13 cellular contexts compared by ENCODE assay signal in the genomic region with DNA sequence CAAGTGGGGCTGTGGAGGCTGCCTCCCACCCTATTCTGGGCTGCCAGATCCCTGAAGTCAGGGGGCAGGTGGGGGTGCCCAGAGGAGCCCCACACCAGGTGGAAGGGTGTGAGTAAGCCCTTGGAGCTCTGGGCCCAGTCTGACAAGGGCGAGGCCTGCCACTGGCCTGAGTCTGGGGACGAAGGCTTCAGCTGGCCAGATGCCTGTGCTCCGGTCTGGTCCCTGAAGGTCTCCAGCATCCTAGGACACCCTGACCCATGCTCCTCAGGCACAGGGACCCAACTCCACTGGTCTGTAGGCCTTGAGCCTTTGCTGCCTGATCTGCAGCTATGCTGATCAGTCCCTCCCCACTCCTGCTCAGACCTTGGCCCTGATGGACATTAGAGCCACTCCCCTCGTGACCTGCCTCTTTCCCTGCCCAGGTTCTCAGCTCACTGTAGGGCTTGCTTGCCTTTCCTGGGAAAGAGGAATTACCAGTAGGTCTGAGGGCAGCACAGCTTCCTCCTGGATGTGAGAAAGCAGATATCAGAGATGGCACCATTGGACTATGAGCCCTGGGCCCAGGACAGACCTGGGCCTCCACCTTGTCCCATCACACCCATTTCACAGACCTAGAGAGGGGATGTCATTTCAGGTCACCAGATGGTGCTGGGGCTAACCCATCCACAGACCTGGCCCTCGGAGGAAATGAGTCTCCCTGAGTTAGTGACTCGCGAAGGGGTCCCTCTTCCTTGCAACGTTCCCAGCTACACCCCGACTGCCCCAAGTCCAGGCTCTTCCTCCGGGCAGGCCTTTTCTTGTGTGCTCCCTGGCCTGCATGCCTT. TPM values are rescaled to one million over a fixed set of nuclear protein-coding genes. Genes with fewer than 3 reads are reported as not detected.
A peak's percentile ranks its signal among the peaks of the same experiment; 100 is the strongest.
DNase-seq lines count a peak whose midpoint lies in the region; ATAC-seq and TF ChIP-seq lines count a peak whose summit lies in the region.
"Had no signal": no experiment of that assay in that cellular context is flagged by ENCODE, and none has a peak within 500 bp of the region (broad histone marks: within the 10 kb centered on the region; RNA-seq: fewer than 3 reads in every experiment).

No MANE protein-coding gene starts in this region.

- no peak overlapping the region for H3K4me2 ChIP-seq in hepatocyte

- intact Hi-C loops in posterior vena cava (cut with DNase I) (no loop called here), adrenal gland (cut with DNase I) (loop anchor here in 1 of 2 donors (10.0 kb wide), 1 partner anchor 919 kb away; no protein-coding TSS in a partner anchor)

- no peak overlapping the region for H3K4me3 ChIP-seq in HEK293 (ENCODE audit: low read depth, low read length)
- no peak overlapping the region for H3K4me3 ChIP-seq in hepatocyte
- H3K4me3 ChIP-seq in adrenal gland = no peak overlapping the region
- H3K4me3 ChIP-seq: SK-N-MC had no signal

- ATAC-seq in GM19463 (IDR thresholded peaks at IDR 0.05; ENCODE audit: unreplicated experiment) (no peak), WTC11 (no peak)

- H3K9me3 ChIP-seq in HEK293 (ENCODE audit: control insufficient read depth, insufficient read depth, low read depth, low read length) (no peaks in the 10 kb centered on the region), hepatocyte (ENCODE audit: low read depth) (no peaks in the 10 kb centered on the region), adrenal gland (replicated peaks in 1 of 3) (no peaks in the 10 kb centered on the region)

- H3K4me1 Mint-ChIP-seq in WTC11 = peaks cover 15% of the 10 kb centered on the region

- H3K79me2 ChIP-seq in hepatocyte = no peaks in the 10 kb centered on the region

- no peaks in the 10 kb centered on the region for H3K36me3 Mint-ChIP-seq in WTC11
- H3K36me3 Mint-ChIP-seq: CD8-positive, alpha-beta T cell had no signal

- no peaks in the 10 kb centered on the region for H3K9me3 Mint-ChIP-seq in WTC11
- H3K9me3 Mint-ChIP-seq: CD8-positive, alpha-beta T cell had no signal

- H2AFZ ChIP-seq in hepatocyte = peak overlapping the region; percentile 24

- TF ChIP-seq CTCF in HEK293 (tag by site-specific recombination; IDR thresholded peaks at IDR 0.05) = no peak
- TF ChIP-seq CTCF in hepatocyte (IDR thresholded peaks at IDR 0.05; ENCODE audit: poor library complexity) = no peak
- TF ChIP-seq CTCF in adrenal gland (IDR thresholded peaks at IDR 0.05) = no peak
- TF ChIP-seq CTCF in WTC11 (IDR thresholded peaks at IDR 0.05) = no peak

- H3K27me3 ChIP-seq in hepatocyte (no peaks in the 10 kb centered on the region), adrenal gland (no peaks in the 10 kb centered on the region)

- DNase-seq in CD1c-positive myeloid dendritic cell (ENCODE audit: extremely low spot score) (peak; percentile 33), hepatocyte (ENCODE audit: low spot score) (no peak), posterior vena cava (ENCODE audit: low spot score) (peak; percentile 58), adrenal gland (no peak), WTC11 (ENCODE audit: low spot score) (no peak)

- no peaks in the 10 kb centered on the region for H3K4me1 ChIP-seq in HEK293 (ENCODE audit: control insufficient read depth, insufficient read depth, low read length)
- no peaks in the 10 kb centered on the region for H3K4me1 ChIP-seq in hepatocyte (ENCODE audit: insufficient read depth)
- no peaks in the 10 kb centered on the region for H3K4me1 ChIP-seq in adrenal gland (replicated peaks in 1 of 2)

- H3K27ac ChIP-seq in HEK293 (ENCODE audit: extremely low read depth, low read depth, low read length) (no peak overlapping the region), hepatocyte (no peak overlapping the region), adrenal gland (no peak overlapping the region)
- H3K27ac ChIP-seq: RWPE1, SK-N-MC had no signal

- WGBS in hepatocyte (ENCODE audit: low lambda C conversion rate, missing lambda C conversion rate) = 91% methylated on average over 10 of the region's 10 CpGs
- 64 to 82% (median 72%) methylated on average over 7 to 10 of the region's 10 CpGs for WGBS in adrenal gland, 4 donors

- H3K36me3 ChIP-seq in HEK293 (ENCODE audit: control insufficient read depth in 2 of 2, insufficient read depth in 1 of 2, low read length in 2 of 2) (no peaks in the 10 kb centered on the region), hepatocyte (replicated peaks; ENCODE audit: insufficient read depth, low read depth) (no peaks in the 10 kb centered on the region), adrenal gland (replicated peaks in 1 of 2) (no peaks in the 10 kb centered on the region)

- POLR2A ChIA-PET in HEK293 (lab: Yijun Ruan, JAX) (interaction anchor here (0.9 kb wide), 1 partner anchor 51 kb away, joined by 3 read pairs; the partner anchor contains the start of gene MRPS15), WTC11 (lab: Charles Lee) (no interaction called here)

- TF ChIP-seq POLR2A in adrenal gland (IDR thresholded peaks at IDR 0.05) = no peak

- no peak overlapping the region for H3K27ac Mint-ChIP-seq in WTC11
- H3K27ac Mint-ChIP-seq: CD8-positive, alpha-beta T cell had no signal

- CTCF ChIA-PET in HEK293 (lab: Yijun Ruan, JAX) = interaction anchor here (0.5 to 3.5 kb wide), 45 partner anchors 9 to 1166 kb away, joined by 3 to 26 read pairs (median 5); partner anchors contain the start of gene CSF3R
- CTCF ChIA-PET in WTC11 (lab: Charles Lee) = interaction anchor here (0.5 to 2.8 kb wide), 67 partner anchors 9 to 972 kb away, joined by 3 to 38 read pairs (median 5); partner anchors contain the start of genes CSF3R, MRPS15 and OSCP1

- H3K27me3 Mint-ChIP-seq in WTC11 (ENCODE audit: low read depth) = no peaks in the 10 kb centered on the region; the same call in 1 of the 2 replicates

- H3K9me2 ChIP-seq in hepatocyte (replicated peaks; ENCODE audit: insufficient read depth) = no peaks in the 10 kb centered on the region

- no peak overlapping the region for H3K4me3 Mint-ChIP-seq in WTC11
- H3K4me3 Mint-ChIP-seq: CD8-positive, alpha-beta T cell had no signal

- no peaks in the 10 kb centered on the region for H4K20me1 ChIP-seq in hepatocyte (ENCODE audit: insufficient read depth, poor library complexity, severe bottlenecking)

TF ChIP-seq in HEK293, 187 proteins besides CTCF, POLR2A, EP300 and RAD21:
- peak; percentile 42; the same call in 1 of the 2 replicates for TF ChIP-seq GLIS1 (tag by site-specific recombination; IDR thresholded peaks at IDR 0.05)
- no peak for TF ChIP-seq ZNF488 (tag by site-specific recombination; IDR thresholded peaks at IDR 0.05)

TF ChIP-seq in WTC11, 78 proteins besides CTCF, POLR2A, EP300 and RAD21:
- TF ChIP-seq TEAD1 (CRISPR knock-in tag; IDR thresholded peaks at IDR 0.05) (no peak), NFE2L1 (CRISPR knock-in tag; IDR thresholded peaks at IDR 0.05) (no peak)
- TF ChIP-seq, protein P1, sequence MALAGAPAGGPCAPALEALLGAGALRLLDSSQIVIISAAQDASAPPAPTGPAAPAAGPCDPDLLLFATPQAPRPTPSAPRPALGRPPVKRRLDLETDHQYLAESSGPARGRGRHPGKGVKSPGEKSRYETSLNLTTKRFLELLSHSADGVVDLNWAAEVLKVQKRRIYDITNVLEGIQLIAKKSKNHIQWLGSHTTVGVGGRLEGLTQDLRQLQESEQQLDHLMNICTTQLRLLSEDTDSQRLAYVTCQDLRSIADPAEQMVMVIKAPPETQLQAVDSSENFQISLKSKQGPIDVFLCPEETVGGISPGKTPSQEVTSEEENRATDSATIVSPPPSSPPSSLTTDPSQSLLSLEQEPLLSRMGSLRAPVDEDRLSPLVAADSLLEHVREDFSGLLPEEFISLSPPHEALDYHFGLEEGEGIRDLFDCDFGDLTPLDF (CRISPR knock-in tag; IDR thresholded peaks at IDR 0.05) = no peak

RNA-seq across cellular contexts. Expression of gene CSF3R, which starts 32.8 kb away (rescaled TPM):
- 11.6 and 19.7 TPM in 2 replicates for total RNA-seq in hepatocyte
- polyA plus RNA-seq in hepatocyte = 22.3 and 31.1 TPM in 2 replicates
- 10 to 100 TPM; 19.6 to 33.4 TPM for total RNA-seq in posterior vena cava
- total RNA-seq in adrenal gland = 10 to 100 TPM in 4 of 8 donors, 1 to 10 TPM in 4; 4.6 to 21.7 (median 11.1) TPM
- polyA plus RNA-seq in adrenal gland = 10 to 100 TPM in 2 of 3 donors, 1 to 10 TPM in 1; 2.3 to 24.5 (median 13.9) TPM
- 0.09 to 0.30 TPM (median 0.26 TPM) in 3 replicates for total RNA-seq in WTC11 (2021)
- total RNA-seq: G401, H4 had no signal
- polyA plus RNA-seq: BJ had no signal

RNA-seq across cellular contexts. Expression of gene MRPS15, which starts 51.3 kb away (rescaled TPM):
- 63.2 and 77.4 TPM in 2 replicates for total RNA-seq in hepatocyte
- 127 and 136 TPM in 2 replicates for polyA plus RNA-seq in hepatocyte
- total RNA-seq in posterior vena cava = 10 to 100 TPM; 46.4 to 48.3 TPM
- 100 to 1,000 TPM in 1 of 8 donors, 10 to 100 TPM in 7; 49.8 to 116 (median 68.8) TPM for total RNA-seq in adrenal gland
- 100 to 1,000 TPM; 156 to 287 (median 256) TPM for polyA plus RNA-seq in adrenal gland
- 100.0 to 113 TPM (median 104 TPM) in 3 replicates for total RNA-seq in WTC11 (2021)

Comparison
In these comparisons a context has a peak if more than half of its experiments do, and no peak if none do; other contexts are left out.
1. DNase-seq: peak in CD1c-positive myeloid dendritic cell (single experiment) and posterior vena cava (single experiment); none in hepatocyte (single experiment), adrenal gland (0 of 7) and WTC11 (single experiment).